ENCODE assay signal across 1 cellular context in genomic region chr6:43742285-43742684, GRCh38.
TF ChIP-seq lines count a peak whose summit lies in the region.

No MANE protein-coding gene starts in this region.

TF ChIP-seq in K562, 482 proteins besides CTCF, POLR2A, EP300 and RAD21:
- TF ChIP-seq OTX1 (CRISPR knock-in tag; IDR thresholded peaks at IDR 0.05), result no peak
- TF ChIP-seq PHF21A (IDR thresholded peaks at IDR 0.05; ENCODE audit: borderline replicate concordance, low read depth), result 0 out of 2 replicates have a peak, but pooled peaks have one; percentile 17
